In the genomic region with DNA sequence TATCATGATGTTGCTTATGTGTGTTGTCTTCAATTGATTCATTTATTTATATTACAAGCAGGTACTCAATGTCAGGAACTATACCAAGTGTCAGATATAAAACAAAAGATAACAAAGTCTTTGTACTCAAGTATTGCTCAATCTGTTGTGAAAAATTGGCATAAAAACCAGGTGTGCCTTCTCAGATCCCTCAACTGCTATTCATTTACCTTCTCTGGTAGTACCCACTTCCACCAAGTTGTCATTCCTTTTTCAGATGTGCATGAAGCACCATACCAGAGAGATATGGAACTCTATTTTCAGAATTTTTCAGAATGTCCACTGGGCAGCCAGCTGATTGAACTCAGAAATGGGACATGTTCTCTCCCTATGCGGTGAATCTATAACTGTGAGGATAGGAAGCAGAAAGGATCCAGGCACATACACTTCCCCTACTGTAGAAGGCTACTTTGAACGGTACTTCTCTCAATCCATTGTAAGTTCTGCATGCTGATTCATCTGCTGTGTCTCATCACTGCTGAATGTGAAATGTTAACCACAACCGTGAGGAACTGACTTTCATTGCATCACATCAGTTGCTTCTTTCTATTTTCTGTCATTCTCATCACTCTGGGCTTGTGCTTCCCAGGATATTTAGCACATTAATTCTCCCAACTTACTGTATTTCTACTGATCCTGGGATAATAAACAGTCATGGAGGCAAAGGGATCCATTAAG, we compare ENCODE assay signal across 15 cellular contexts.
DNase-seq lines count a peak whose midpoint lies in the region; ATAC-seq and TF ChIP-seq lines count a peak whose summit lies in the region.
"Had no signal": no experiment of that assay in that cellular context is flagged by ENCODE, and none has a peak within 500 bp of the region (broad histone marks: within the 10 kb centered on the region; RNA-seq: fewer than 3 reads in every experiment).

No MANE protein-coding gene starts in this region.

- no peaks in the 10 kb centered on the region for H4K20me1 ChIP-seq in SK-N-SH (ENCODE audit: insufficient read depth)

- TF ChIP-seq CTCF in astrocyte of the spinal cord (IDR thresholded peaks at IDR 0.05; ENCODE audit: low read depth, low read length) (no peak), SK-N-SH (IDR thresholded peaks at IDR 0.05) (no peak)

- H3K4me3 ChIP-seq in astrocyte of the spinal cord (ENCODE audit: low read depth, low read length) (no peak overlapping the region), SK-N-SH (ENCODE audit: low read depth in 2 of 2, low read length in 1 of 2) (no peak overlapping the region)
- H3K4me3 ChIP-seq: neural progenitor cell had no signal

- no peak overlapping the region for H2AFZ ChIP-seq in SK-N-SH (ENCODE audit: low read depth)
- H2AFZ ChIP-seq: neural progenitor cell had no signal

- POLR2A ChIA-PET in SK-N-SH (lab: Yijun Ruan, JAX) = no interaction called here

- TF ChIP-seq RAD21 in SK-N-SH (IDR thresholded peaks at IDR 0.05; ENCODE audit: low read length) = no peak

- no peaks in the 10 kb centered on the region for H3K36me3 ChIP-seq in SK-N-SH (replicated peaks in 1 of 2; ENCODE audit: control insufficient read depth in 1 of 2, insufficient read depth in 2 of 2, low read length in 1 of 2)
- H3K36me3 ChIP-seq: neural progenitor cell had no signal

- H3K9me3 ChIP-seq in SK-N-SH = no peaks in the 10 kb centered on the region

- ATAC-seq in GM18520 (IDR thresholded peaks at IDR 0.05; ENCODE audit: unreplicated experiment) = no peak
- ATAC-seq: activated CD4-positive, alpha-beta T cell treated with anti-CD3 and anti-CD28 coated beads for 36 hours; effector memory CD8-positive, alpha-beta T cell had no signal

- H3K79me2 ChIP-seq in SK-N-SH (ENCODE audit: insufficient read depth) = no peaks in the 10 kb centered on the region

- no peak overlapping the region for H3K4me2 ChIP-seq in SK-N-SH
- H3K4me2 ChIP-seq: neural progenitor cell had no signal

- no peak overlapping the region for H3K27ac ChIP-seq in SK-N-SH (ENCODE audit: low read depth in 2 of 2, low read length in 1 of 2)
- H3K27ac ChIP-seq: neural progenitor cell had no signal

- no peak overlapping the region for H3K9ac ChIP-seq in SK-N-SH
- H3K9ac ChIP-seq: neural progenitor cell had no signal

- DNase-seq in GM04503 (ENCODE audit: low read depth) (peak; percentile 82), NOMO-1 treated with DMSO at 0.1 percent for 48 hours (lab: John Stamatoyannopoulos, UW; ENCODE audit: unreplicated experiment) (peak; percentile 75), astrocyte of the spinal cord (ENCODE audit: low read depth, low spot score) (peak; percentile 90), myocyte (ENCODE audit: low read depth) (peak; percentile 90), COR-L47 (lab: John Stamatoyannopoulos, UW) (no peak), SK-N-SH (no peak), T-helper 1 cell (no peak)
- DNase-seq: activated CD4-positive, alpha-beta T cell treated with anti-CD3 and anti-CD28 coated beads for 36 hours; activated naive CD4-positive, alpha-beta T cell treated with anti-CD3 and anti-CD28 coated beads, Interleukin-2, amount 50 U/mL, for 16 hours; DMS 273 treated with DMSO at 0.1 percent for 48 hours; effector memory CD8-positive, alpha-beta T cell; MM.1S; stimulated activated CD4-positive, alpha-beta T cell treated with anti-CD3 and anti-CD28 coated beads, Interleukin-4, amount 100 ng/mL, for 4 hours had no signal

- CTCF ChIA-PET in SK-N-SH (lab: Yijun Ruan, JAX) = no interaction called here

- 21% methylated on average over 3 of the region's 3 CpGs for WGBS in SK-N-SH (ENCODE audit: low lambda C conversion rate)

- no peak for TF ChIP-seq EP300 in SK-N-SH (IDR thresholded peaks at IDR 0.05; ENCODE audit: borderline replicate concordance in 1 of 2, low read depth in 1 of 2, low read length in 1 of 2)

- no peaks in the 10 kb centered on the region for H3K4me1 ChIP-seq in SK-N-SH (ENCODE audit: control insufficient read depth in 1 of 2, insufficient read depth in 2 of 2, low read depth in 1 of 2, low read length in 1 of 2)
- H3K4me1 ChIP-seq: neural progenitor cell had no signal

- H3K9me2 ChIP-seq in SK-N-SH = 0 out of 2 replicates have a peak, but pooled peaks cover 2% of the 10 kb centered on the region

- no peaks in the 10 kb centered on the region for H3F3A ChIP-seq in SK-N-SH (replicated peaks; ENCODE audit: insufficient read depth)

- H3K27me3 ChIP-seq in SK-N-SH (ENCODE audit: insufficient read depth) = no peaks in the 10 kb centered on the region
- H3K27me3 ChIP-seq: neural progenitor cell had no signal

- in situ Hi-C loops in astrocyte of the spinal cord (cut with HindIII; ENCODE audit: low sequenced_read_pairs) = no loop called here

TF ChIP-seq in SK-N-SH, 30 proteins besides CTCF, POLR2A, EP300 and RAD21:
- TF ChIP-seq, protein P1, sequence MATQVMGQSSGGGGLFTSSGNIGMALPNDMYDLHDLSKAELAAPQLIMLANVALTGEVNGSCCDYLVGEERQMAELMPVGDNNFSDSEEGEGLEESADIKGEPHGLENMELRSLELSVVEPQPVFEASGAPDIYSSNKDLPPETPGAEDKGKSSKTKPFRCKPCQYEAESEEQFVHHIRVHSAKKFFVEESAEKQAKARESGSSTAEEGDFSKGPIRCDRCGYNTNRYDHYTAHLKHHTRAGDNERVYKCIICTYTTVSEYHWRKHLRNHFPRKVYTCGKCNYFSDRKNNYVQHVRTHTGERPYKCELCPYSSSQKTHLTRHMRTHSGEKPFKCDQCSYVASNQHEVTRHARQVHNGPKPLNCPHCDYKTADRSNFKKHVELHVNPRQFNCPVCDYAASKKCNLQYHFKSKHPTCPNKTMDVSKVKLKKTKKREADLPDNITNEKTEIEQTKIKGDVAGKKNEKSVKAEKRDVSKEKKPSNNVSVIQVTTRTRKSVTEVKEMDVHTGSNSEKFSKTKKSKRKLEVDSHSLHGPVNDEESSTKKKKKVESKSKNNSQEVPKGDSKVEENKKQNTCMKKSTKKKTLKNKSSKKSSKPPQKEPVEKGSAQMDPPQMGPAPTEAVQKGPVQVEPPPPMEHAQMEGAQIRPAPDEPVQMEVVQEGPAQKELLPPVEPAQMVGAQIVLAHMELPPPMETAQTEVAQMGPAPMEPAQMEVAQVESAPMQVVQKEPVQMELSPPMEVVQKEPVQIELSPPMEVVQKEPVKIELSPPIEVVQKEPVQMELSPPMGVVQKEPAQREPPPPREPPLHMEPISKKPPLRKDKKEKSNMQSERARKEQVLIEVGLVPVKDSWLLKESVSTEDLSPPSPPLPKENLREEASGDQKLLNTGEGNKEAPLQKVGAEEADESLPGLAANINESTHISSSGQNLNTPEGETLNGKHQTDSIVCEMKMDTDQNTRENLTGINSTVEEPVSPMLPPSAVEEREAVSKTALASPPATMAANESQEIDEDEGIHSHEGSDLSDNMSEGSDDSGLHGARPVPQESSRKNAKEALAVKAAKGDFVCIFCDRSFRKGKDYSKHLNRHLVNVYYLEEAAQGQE (IDR thresholded peaks at IDR 0.05; ENCODE audit: low read depth, low read length) = no peak
- no peak for TF ChIP-seq NRF1 (IDR thresholded peaks at IDR 0.05; ENCODE audit: low read depth, low read length)
- TF ChIP-seq FOXM1 (IDR thresholded peaks at IDR 0.05; ENCODE audit: low read depth) = no peak
- no peak for TF ChIP-seq MXI1 (IDR thresholded peaks at IDR 0.05; ENCODE audit: low read depth, low read length)
- TF ChIP-seq, protein P2, sequence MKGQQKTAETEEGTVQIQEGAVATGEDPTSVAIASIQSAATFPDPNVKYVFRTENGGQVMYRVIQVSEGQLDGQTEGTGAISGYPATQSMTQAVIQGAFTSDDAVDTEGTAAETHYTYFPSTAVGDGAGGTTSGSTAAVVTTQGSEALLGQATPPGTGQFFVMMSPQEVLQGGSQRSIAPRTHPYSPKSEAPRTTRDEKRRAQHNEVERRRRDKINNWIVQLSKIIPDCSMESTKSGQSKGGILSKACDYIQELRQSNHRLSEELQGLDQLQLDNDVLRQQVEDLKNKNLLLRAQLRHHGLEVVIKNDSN (IDR thresholded peaks at IDR 0.05; ENCODE audit: borderline replicate concordance, low read depth) = no peak
- TF ChIP-seq CHD2 (IDR thresholded peaks at IDR 0.05; ENCODE audit: low read length, partially characterized antibody) = no peak
- no peak for TF ChIP-seq YY1 (IDR thresholded peaks at IDR 0.05; ENCODE audit: low read depth)
- no peak for TF ChIP-seq GABPA (IDR thresholded peaks at IDR 0.05; ENCODE audit: low read depth)
- TF ChIP-seq, protein P3, sequence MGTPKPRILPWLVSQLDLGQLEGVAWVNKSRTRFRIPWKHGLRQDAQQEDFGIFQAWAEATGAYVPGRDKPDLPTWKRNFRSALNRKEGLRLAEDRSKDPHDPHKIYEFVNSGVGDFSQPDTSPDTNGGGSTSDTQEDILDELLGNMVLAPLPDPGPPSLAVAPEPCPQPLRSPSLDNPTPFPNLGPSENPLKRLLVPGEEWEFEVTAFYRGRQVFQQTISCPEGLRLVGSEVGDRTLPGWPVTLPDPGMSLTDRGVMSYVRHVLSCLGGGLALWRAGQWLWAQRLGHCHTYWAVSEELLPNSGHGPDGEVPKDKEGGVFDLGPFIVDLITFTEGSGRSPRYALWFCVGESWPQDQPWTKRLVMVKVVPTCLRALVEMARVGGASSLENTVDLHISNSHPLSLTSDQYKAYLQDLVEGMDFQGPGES (IDR thresholded peaks at IDR 0.05; ENCODE audit: low read depth, low read length) = no peak

Comparison
In these comparisons a context has a peak if more than half of its experiments do, and no peak if none do; other contexts are left out.
1. DNase-seq: peak in GM04503 (single experiment), NOMO-1 treated with DMSO at 0.1 percent for 48 hours (single experiment), astrocyte of the spinal cord (single experiment) and myocyte (single experiment); none in COR-L47 (single experiment), SK-N-SH (single experiment) and T-helper 1 cell (0 of 5).